Comparison of ENCODE assay signal across 20 cellular contexts in the genomic region with DNA sequence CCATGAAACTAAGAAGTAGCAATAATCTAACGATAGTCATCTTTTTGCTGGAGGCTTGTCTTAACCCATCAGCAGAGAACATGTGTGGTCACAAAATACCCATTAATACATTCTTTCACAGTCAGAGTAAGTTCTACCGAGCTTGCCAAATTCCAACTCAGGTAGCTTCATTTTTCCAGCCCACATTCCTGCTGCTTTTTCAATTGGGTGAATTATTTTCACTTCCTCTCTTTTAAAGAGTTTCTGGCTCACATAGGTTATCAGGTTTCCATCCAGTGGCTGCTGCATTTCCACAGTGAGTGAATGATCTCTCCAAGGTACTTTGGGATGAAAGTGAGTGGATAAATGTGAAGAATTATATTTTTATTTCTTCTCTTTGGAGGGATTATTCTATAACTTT.
A peak's percentile ranks its signal among the peaks of the same experiment; 100 is the strongest.
DNase-seq lines count a peak whose midpoint lies in the region; ATAC-seq and TF ChIP-seq lines count a peak whose summit lies in the region.
"Had no signal": no experiment of that assay in that cellular context is flagged by ENCODE, and none has a peak within 500 bp of the region (broad histone marks: within the 10 kb centered on the region; RNA-seq: fewer than 3 reads in every experiment).

No MANE protein-coding gene starts in this region.

- H3K27ac ChIP-seq in RWPE1 (no peak overlapping the region), epithelial cell of prostate (no peak overlapping the region), prostate gland (no peak overlapping the region), hepatocyte (no peak overlapping the region)
- H3K27ac ChIP-seq: A549, brain microvascular endothelial cell, coronary artery, KMS-11 had no signal

- 27% methylated on average over 2 of the region's 2 CpGs for WGBS in prostate gland
- 39% methylated on average over 2 of the region's 2 CpGs for WGBS in hepatocyte (ENCODE audit: low lambda C conversion rate, missing lambda C conversion rate)

- H3K36me3 ChIP-seq in prostate gland = no peaks in the 10 kb centered on the region
- no peaks in the 10 kb centered on the region for H3K36me3 ChIP-seq in hepatocyte (replicated peaks; ENCODE audit: insufficient read depth, low read depth)
- H3K36me3 ChIP-seq: brain microvascular endothelial cell had no signal

- no peaks in the 10 kb centered on the region for H4K20me1 ChIP-seq in hepatocyte (ENCODE audit: insufficient read depth, poor library complexity, severe bottlenecking)

- DNase-seq in NCI-H2171 treated with DMSO at 0.1 percent for 48 hours (lab: John Stamatoyannopoulos, UW) (peak; percentile 51), NCI-H2171 (lab: John Stamatoyannopoulos, UW) (no peak), RWPE1 (ENCODE audit: low spot score) (peak; percentile 3), epithelial cell of prostate (ENCODE audit: low read depth, low spot score) (peak; percentile 8), prostate gland (ENCODE audit: low spot score) (peak; percentile 10), GM10248 (ENCODE audit: extremely low spot score) (no peak), hepatocyte (ENCODE audit: low spot score) (no peak)
- DNase-seq: activated CD4-positive, alpha-beta memory T cell treated with anti-CD3 and anti-CD28 coated beads, Interleukin-2, amount 10 ng/mL, durations not matched to agents 7 days and 5 days; activated gamma-delta T cell; activated naive CD8-positive, alpha-beta T cell treated with anti-CD3 and anti-CD28 coated beads, Interleukin-2, amount 50 U/mL, for 24 hours; brain microvascular endothelial cell; HCEC 1CT; mucosa of descending colon; NCI-H1694 treated with DMSO at 0.1 percent for 48 hours; nephron progenitor cell; SW 1271 had no signal

- no peak for TF ChIP-seq CTCF in RWPE1 (conservative IDR thresholded peaks at IDR 0.05; ENCODE audit: low read depth)
- TF ChIP-seq CTCF in prostate gland (IDR thresholded peaks at IDR 0.05) = no peak
- no peak for TF ChIP-seq CTCF in GM10248 (IDR thresholded peaks at IDR 0.05; ENCODE audit: control extremely low read depth, extremely low read depth, low read depth, missing control alignments)
- no peak for TF ChIP-seq CTCF in hepatocyte (IDR thresholded peaks at IDR 0.05; ENCODE audit: poor library complexity)

- no peak for ATAC-seq in GM18517 (IDR thresholded peaks at IDR 0.05; ENCODE audit: unreplicated experiment)
- ATAC-seq: A549; activated naive CD8-positive, alpha-beta T cell treated with anti-CD3 and anti-CD28 coated beads, Interleukin-2, amount 50 U/mL, for 24 hours; mucosa of descending colon had no signal

- H3K4me1 ChIP-seq in prostate gland (replicated peaks) (no peaks in the 10 kb centered on the region), hepatocyte (ENCODE audit: insufficient read depth) (no peaks in the 10 kb centered on the region)

- TF ChIP-seq POLR2A in prostate gland (IDR thresholded peaks at IDR 0.05) = no peak

- intact Hi-C loops in prostate gland (cut with DNase I) = no loop called here

- H2AFZ ChIP-seq in hepatocyte = no peak overlapping the region

- H3K4me3 ChIP-seq in prostate gland (no peak overlapping the region), hepatocyte (no peak overlapping the region)
- H3K4me3 ChIP-seq: A549, coronary artery, mucosa of descending colon had no signal

- H3K27me3 ChIP-seq in prostate gland (replicated peaks; ENCODE audit: insufficient read depth) (no peaks in the 10 kb centered on the region), hepatocyte (no peaks in the 10 kb centered on the region)
- H3K27me3 ChIP-seq: brain microvascular endothelial cell had no signal

- H3K9me3 ChIP-seq in prostate gland (no peaks in the 10 kb centered on the region), hepatocyte (ENCODE audit: low read depth) (no peaks in the 10 kb centered on the region)
- H3K9me3 ChIP-seq: A549, mucosa of descending colon had no signal

- CTCF ChIA-PET in RWPE1 (lab: Yijun Ruan, JAX) = no interaction called here
- CTCF ChIA-PET in GM10248 (lab: Yijun Ruan, JAX) = interaction anchor here (0.7 to 2.0 kb wide), 3 partner anchors 9 to 240 kb away, joined by 3 to 4 read pairs (median 4); no protein-coding TSS in a partner anchor

- no peak overlapping the region for H3K4me2 ChIP-seq in hepatocyte
- H3K4me2 ChIP-seq: A549, KMS-11 had no signal

- POLR2A ChIA-PET in RWPE1 (lab: Yijun Ruan, JAX; ENCODE audit: low non-redundant PET) (no interaction called here), GM10248 (lab: Yijun Ruan, JAX) (no interaction called here)

- no peaks in the 10 kb centered on the region for H3K79me2 ChIP-seq in hepatocyte

- no peaks in the 10 kb centered on the region for H3K9me2 ChIP-seq in hepatocyte (replicated peaks; ENCODE audit: insufficient read depth)

Comparison
In these comparisons a context has a peak if more than half of its experiments do, and no peak if none do; other contexts are left out.
1. DNase-seq: peak in NCI-H2171 treated with DMSO at 0.1 percent for 48 hours (single experiment), RWPE1 (single experiment), epithelial cell of prostate (single experiment) and prostate gland (single experiment); none in NCI-H2171 (single experiment), GM10248 (single experiment) and hepatocyte (single experiment).